8 cellular contexts compared by ENCODE assay signal in the genomic region with DNA sequence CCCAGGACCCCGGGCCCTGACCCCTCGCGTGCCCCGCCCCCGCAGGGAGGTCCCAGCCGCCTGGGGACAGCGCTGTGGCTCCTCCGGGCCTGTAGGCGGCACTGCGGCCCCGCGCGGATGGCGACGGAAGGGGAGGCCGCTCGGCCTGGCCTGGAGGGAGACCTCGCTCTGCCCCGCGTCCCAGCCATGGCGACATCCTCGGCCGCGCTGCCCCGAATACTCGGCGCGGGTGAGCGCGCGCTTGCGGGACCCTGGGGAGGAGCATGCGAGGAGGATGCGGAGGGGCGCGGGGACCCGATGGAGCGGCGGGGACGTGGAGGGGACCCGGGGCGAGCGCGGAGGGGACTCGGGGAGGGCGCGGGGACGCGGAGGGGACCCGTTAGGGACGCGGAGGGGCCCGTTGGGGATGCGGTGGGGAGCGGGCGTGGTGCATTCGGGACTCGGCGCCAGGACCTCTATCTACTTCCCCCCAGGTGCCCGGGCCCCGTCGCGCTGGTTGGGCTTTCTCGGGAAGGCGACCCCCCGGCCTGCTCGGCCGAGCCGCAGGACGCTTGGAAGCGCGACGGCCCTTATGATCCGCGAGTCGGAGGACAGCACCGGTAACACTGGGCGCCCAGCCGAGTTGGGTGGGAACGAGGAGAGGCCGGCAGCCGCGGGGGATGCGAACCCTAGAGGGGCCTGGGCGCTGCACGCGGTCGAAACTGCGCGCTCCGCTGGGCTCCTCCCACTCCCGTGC. TPM values are rescaled to one million over a fixed set of nuclear protein-coding genes. Genes with fewer than 3 reads are reported as not detected.
A peak's percentile ranks its signal among the peaks of the same experiment; 100 is the strongest.
DNase-seq lines count a peak whose midpoint lies in the region; ATAC-seq and TF ChIP-seq lines count a peak whose summit lies in the region.

A gene (plus strand): TSS at position 158 of the 736 bp plus-strand sequence. CDS start 29 bp downstream, at position 187.

- peak within 1 kb of the TSS; percentile 71 for H3K27ac ChIP-seq in layer of hippocampus (ENCODE audit: low read depth, low read length)

- peaks cover 18% of the 10 kb centered on the region for H3K4me1 Mint-ChIP-seq in chondrocyte (ENCODE audit: low read depth)

- ATAC-seq in GM18502 (IDR thresholded peaks at IDR 0.05; ENCODE audit: poor library complexity, unreplicated experiment) (peak; percentile 87), HG03045 (IDR thresholded peaks at IDR 0.05; ENCODE audit: unreplicated experiment) (peak; percentile 76)

- peak within 1 kb of the TSS; percentile 89 for H3K4me3 Mint-ChIP-seq in chondrocyte (ENCODE audit: unreplicated experiment)

- H3K36me3 Mint-ChIP-seq in chondrocyte (ENCODE audit: low read depth), result peaks cover 8% of the 10 kb centered on the region

- no peaks in the 10 kb centered on the region for H3K27me3 ChIP-seq in layer of hippocampus (ENCODE audit: control insufficient read depth, insufficient read depth, low read length)

- DNase-seq in 8988T (peak; percentile 96), NCI-H2227 (lab: John Stamatoyannopoulos, UW; ENCODE audit: unreplicated experiment) (peak; percentile 90), chondrocyte (ENCODE audit: low spot score) (peak; percentile 95)
- peak; percentile 69 to 77 for DNase-seq in activated CD4-positive, alpha-beta T cell treated with anti-CD3 and anti-CD28 coated beads for 24 hours (ENCODE audit: low read depth in 2 of 2)
- DNase-seq in stimulated activated CD4-positive, alpha-beta T cell treated with anti-CD3 and anti-CD28 coated beads, Interleukin-1b, Interleukin-23, amount 100 ng/mL, for 24 hours (ENCODE audit: low read depth in 4 of 4, low spot score in 1 of 4), result peak; percentile 64 to 75 (median 69)

- TF ChIP-seq CTCF in chondrocyte (IDR thresholded peaks at IDR 0.05), result peak; percentile 92

- H3K27ac Mint-ChIP-seq in chondrocyte (ENCODE audit: unreplicated experiment), result peak within 1 kb of the TSS; percentile 87

- no peaks in the 10 kb centered on the region for H3K9me3 Mint-ChIP-seq in chondrocyte (ENCODE audit: low read depth)

- no peaks in the 10 kb centered on the region for H3K27me3 Mint-ChIP-seq in chondrocyte (ENCODE audit: low read depth)

RNA-seq across cellular contexts. Expression of the gene that starts here (rescaled TPM):
- 22.7 to 24.6 TPM (median 24.4 TPM) in 3 replicates for total RNA-seq in chondrocyte

Comparison
In these comparisons a context has a peak if more than half of its experiments do, and no peak if none do; other contexts are left out.
1. Peak in every context shown above with its lines: DNase-seq, ATAC-seq and H3K27ac ChIP-seq.